14 cellular contexts compared by ENCODE assay signal in genomic region chr1:6546326-6546725, GRCh38. TPM values are rescaled to one million over a fixed set of nuclear protein-coding genes. Genes with fewer than 3 reads are reported as not detected.
DNase-seq lines count a peak whose midpoint lies in the region; ATAC-seq and TF ChIP-seq lines count a peak whose summit lies in the region.
"Had no signal": no experiment of that assay in that cellular context is flagged by ENCODE, and none has a peak within 500 bp of the region (broad histone marks: within the 10 kb centered on the region; RNA-seq: fewer than 3 reads in every experiment).

No MANE protein-coding gene starts in this region.

- BruUV-seq in OCI-LY7 (replicated peaks; lab: Mats Ljungman, UMichigan), result no TSS peak

- ATAC-seq in activated CD8-positive, alpha-beta T cell treated with anti-CD3 and anti-CD28 coated beads for 36 hours, result no peak
- ATAC-seq in esophagus mucosa, result peak; percentile 14

- H3K4me3 ChIP-seq in skin epidermis (no peak overlapping the region), OCI-LY7 (ENCODE audit: low read depth, low read length, poor library complexity, severe bottlenecking) (no peak overlapping the region)
- H3K4me3 ChIP-seq: sigmoid colon, SJCRH30 had no signal

- H3K9me3 ChIP-seq in OCI-LY7 (ENCODE audit: low read length), result no peaks in the 10 kb centered on the region
- H3K9me3 ChIP-seq: sigmoid colon, SJCRH30 had no signal

- H3K9me2 ChIP-seq in OCI-LY7 (ENCODE audit: insufficient read depth, low read length), result no peaks in the 10 kb centered on the region

- H3K36me3 Mint-ChIP-seq in activated naive CD4-positive, alpha-beta T cell treated with anti-CD3 and anti-CD28 coated beads for 36 hours (ENCODE audit: low read depth), result peaks cover 42% of the 10 kb centered on the region
- H3K36me3 Mint-ChIP-seq in activated CD8-positive, alpha-beta T cell treated with anti-CD3 and anti-CD28 coated beads for 36 hours (ENCODE audit: low read depth), result peaks cover 50% of the 10 kb centered on the region

- H3K27me3 Mint-ChIP-seq in activated naive CD4-positive, alpha-beta T cell treated with anti-CD3 and anti-CD28 coated beads for 36 hours (ENCODE audit: low read depth), result no peaks in the 10 kb centered on the region
- H3K27me3 Mint-ChIP-seq in activated CD8-positive, alpha-beta T cell treated with anti-CD3 and anti-CD28 coated beads for 36 hours, result no peaks in the 10 kb centered on the region

- H3K36me3 ChIP-seq in OCI-LY7 (ENCODE audit: insufficient read depth, low read length), result peaks cover 94% of the 10 kb centered on the region

- no peak overlapping the region for H2AFZ ChIP-seq in OCI-LY7 (ENCODE audit: low read length)

- H3K4me2 ChIP-seq in OCI-LY7 (ENCODE audit: low read length), result no peak overlapping the region

- no peaks in the 10 kb centered on the region for H3K9me3 Mint-ChIP-seq in activated naive CD4-positive, alpha-beta T cell treated with anti-CD3 and anti-CD28 coated beads for 36 hours
- no peaks in the 10 kb centered on the region for H3K9me3 Mint-ChIP-seq in activated CD8-positive, alpha-beta T cell treated with anti-CD3 and anti-CD28 coated beads for 36 hours

- no peaks in the 10 kb centered on the region for H3K4me1 ChIP-seq in OCI-LY7 (ENCODE audit: insufficient read depth, low read length, poor library complexity, severe bottlenecking)
- H3K4me1 ChIP-seq: sigmoid colon, SJCRH30 had no signal

- POLR2A ChIA-PET in activated CD8-positive, alpha-beta T cell treated with anti-CD3 and anti-CD28 coated beads for 36 hours (lab: Charles Lee), result interaction anchor here (1.2 kb wide), 1 partner anchor 24 kb away, joined by 5 read pairs; no protein-coding TSS in a partner anchor
- POLR2A ChIA-PET in OCI-LY7 (lab: Charles Lee), result no interaction called here

- no peak for DNase-seq in activated naive CD4-positive, alpha-beta T cell treated with anti-CD3 and anti-CD28 coated beads for 36 hours
- DNase-seq in activated naive CD4-positive, alpha-beta T cell (lab: John Stamatoyannopoulos, UW), result no peak
- DNase-seq in activated CD8-positive, alpha-beta T cell treated with anti-CD3 and anti-CD28 coated beads for 36 hours, result no peak
- no peak for DNase-seq in OCI-LY7 (ENCODE audit: low spot score)
- no peak for DNase-seq in mucosa of gallbladder (ENCODE audit: low spot score)
- DNase-seq in hepatic stellate cell (ENCODE audit: low spot score), result no peak
- DNase-seq: NCI-H1694; NCI-H446 treated with DMSO at 0.1 percent for 48 hours; sigmoid colon; SJCRH30; stimulated activated CD4-positive, alpha-beta T cell treated with anti-CD3 and anti-CD28 coated beads, Interleukin-4, amount 100 ng/mL, for 24 hours had no signal

- intact Hi-C loops in activated naive CD4-positive, alpha-beta T cell treated with anti-CD3 and anti-CD28 coated beads for 36 hours (cut with micrococcal nuclease), result loop anchor here (5.0 kb wide), 1 partner anchor 81 kb away; no protein-coding TSS in a partner anchor
- intact Hi-C loops in activated CD8-positive, alpha-beta T cell treated with anti-CD3 and anti-CD28 coated beads for 36 hours (cut with micrococcal nuclease), result no loop called here
- intact Hi-C loops in OCI-LY7 (cut with micrococcal nuclease; ENCODE audit: unreplicated experiment), result no loop called here

- H4K20me1 ChIP-seq in OCI-LY7 (ENCODE audit: insufficient read depth, low read length), result 0 out of 2 replicates have a peak, but pooled peaks cover 4% of the 10 kb centered on the region

- H3K4me1 Mint-ChIP-seq in activated naive CD4-positive, alpha-beta T cell treated with anti-CD3 and anti-CD28 coated beads for 36 hours (ENCODE audit: low read depth), result peaks cover 31% of the 10 kb centered on the region
- H3K4me1 Mint-ChIP-seq in activated CD8-positive, alpha-beta T cell treated with anti-CD3 and anti-CD28 coated beads for 36 hours (ENCODE audit: low read depth), result peaks cover 32% of the 10 kb centered on the region

- TF ChIP-seq CTCF in activated CD8-positive, alpha-beta T cell treated with anti-CD3 and anti-CD28 coated beads for 36 hours (IDR thresholded peaks at IDR 0.05), result no peak
- TF ChIP-seq CTCF in OCI-LY7 (conservative IDR thresholded peaks at IDR 0.05; ENCODE audit: low read length), result no peak

- H3K4me3 Mint-ChIP-seq in activated naive CD4-positive, alpha-beta T cell treated with anti-CD3 and anti-CD28 coated beads for 36 hours, result no peak overlapping the region
- H3K4me3 Mint-ChIP-seq in activated CD8-positive, alpha-beta T cell treated with anti-CD3 and anti-CD28 coated beads for 36 hours, result no peak overlapping the region

- H3K79me2 ChIP-seq in OCI-LY7 (ENCODE audit: insufficient read depth, low read depth, low read length), result peaks cover 5% of the 10 kb centered on the region; the same call in 1 of the 2 replicates

- H3K27ac ChIP-seq in skin epidermis, result peak overlapping the region in 12 of 21 experiments; percentile 0 to 84 (median 42)
- H3K27ac ChIP-seq in OCI-LY7 (ENCODE audit: low read depth, low read length, poor library complexity, severe bottlenecking), result no peak overlapping the region
- H3K27ac ChIP-seq: SJCRH30 had no signal

- peak overlapping the region; percentile 77 for H3K27ac Mint-ChIP-seq in activated naive CD4-positive, alpha-beta T cell treated with anti-CD3 and anti-CD28 coated beads for 36 hours
- peak overlapping the region; percentile 83 for H3K27ac Mint-ChIP-seq in activated CD8-positive, alpha-beta T cell treated with anti-CD3 and anti-CD28 coated beads for 36 hours

- CTCF ChIA-PET in activated naive CD4-positive, alpha-beta T cell treated with anti-CD3 and anti-CD28 coated beads for 36 hours (lab: Charles Lee), result interaction anchor here (2.0 kb wide), 1 partner anchor 56 kb away, joined by 4 read pairs; no protein-coding TSS in a partner anchor
- CTCF ChIA-PET in activated CD8-positive, alpha-beta T cell treated with anti-CD3 and anti-CD28 coated beads for 36 hours (lab: Charles Lee), result interaction anchor here (4.1 kb wide), 1 partner anchor 8 kb away, joined by 15 read pairs; the partner anchor contains the start of genes NOL9 and TAS1R1
- CTCF ChIA-PET in OCI-LY7 (lab: Charles Lee; ENCODE audit: unreplicated experiment), result no interaction called here

RNA-seq across cellular contexts. Expression of gene NOL9, which starts 8.0 kb away (rescaled TPM):
- total RNA-seq in activated naive CD4-positive, alpha-beta T cell treated with anti-CD3 and anti-CD28 coated beads for 36 hours, result 10 to 100 TPM; 24.6 to 29.6 TPM
- 10 to 100 TPM; 39.7 to 40.4 TPM for total RNA-seq in activated CD8-positive, alpha-beta T cell treated with anti-CD3 and anti-CD28 coated beads for 36 hours
- total RNA-seq in esophagus mucosa (19.7 TPM), OCI-LY7 (2022) (58.8 and 65.5 TPM in 2 replicates), mucosa of gallbladder (24.2 TPM)
- total RNA-seq in OCI-LY7 (2014; rRNA removed; shearing (Covaris generic)), result 30.7 and 39.1 TPM in 2 replicates

RNA-seq across cellular contexts. Expression of gene TAS1R1, which starts 8.8 kb away (rescaled TPM):
- not detected for total RNA-seq in activated naive CD4-positive, alpha-beta T cell treated with anti-CD3 and anti-CD28 coated beads for 36 hours
- not detected for total RNA-seq in activated CD8-positive, alpha-beta T cell treated with anti-CD3 and anti-CD28 coated beads for 36 hours
- total RNA-seq in esophagus mucosa, result not detected
- not detected in 2 replicates for total RNA-seq in OCI-LY7 (2014; rRNA removed; shearing (Covaris generic))
- total RNA-seq in OCI-LY7 (2022), result 0.11 TPM in 1 of 2 replicates, not detected in the other
- total RNA-seq in mucosa of gallbladder, result 0.49 TPM
- total RNA-seq: ureter had no signal

RNA-seq across cellular contexts. Expression of gene ZBTB48, which starts 33.5 kb away (rescaled TPM):
- 10 to 100 TPM; 15.0 to 18.3 TPM for total RNA-seq in activated naive CD4-positive, alpha-beta T cell treated with anti-CD3 and anti-CD28 coated beads for 36 hours
- total RNA-seq in activated CD8-positive, alpha-beta T cell treated with anti-CD3 and anti-CD28 coated beads for 36 hours, result 10 to 100 TPM; 22.4 to 32.1 TPM
- total RNA-seq in esophagus mucosa, result 14.5 TPM
- total RNA-seq in OCI-LY7 (2014; rRNA removed; shearing (Covaris generic)), result 28.9 and 41.9 TPM in 2 replicates
- total RNA-seq in OCI-LY7 (2022), result 51.3 and 58.2 TPM in 2 replicates
- 55.1 TPM for total RNA-seq in mucosa of gallbladder

RNA-seq across cellular contexts. Expression of gene PLEKHG5, which starts 54.9 kb away (rescaled TPM):
- total RNA-seq in activated naive CD4-positive, alpha-beta T cell treated with anti-CD3 and anti-CD28 coated beads for 36 hours, result 1 to 10 TPM; 1.7 to 1.8 TPM
- total RNA-seq in activated CD8-positive, alpha-beta T cell treated with anti-CD3 and anti-CD28 coated beads for 36 hours, result 1 to 10 TPM; 1.7 to 1.8 TPM
- total RNA-seq in esophagus mucosa (24.4 TPM), OCI-LY7 (2022) (1.7 and 2.4 TPM in 2 replicates), mucosa of gallbladder (18.5 TPM)
- 0.67 and 1.6 TPM in 2 replicates for total RNA-seq in OCI-LY7 (2014; rRNA removed; shearing (Covaris generic))

RNA-seq across cellular contexts. Expression of gene KLHL21, which starts 56.3 kb away (rescaled TPM):
- 10 to 100 TPM; 21.0 to 23.3 TPM for total RNA-seq in activated naive CD4-positive, alpha-beta T cell treated with anti-CD3 and anti-CD28 coated beads for 36 hours
- 10 to 100 TPM; 17.9 to 18.1 TPM for total RNA-seq in activated CD8-positive, alpha-beta T cell treated with anti-CD3 and anti-CD28 coated beads for 36 hours
- total RNA-seq in esophagus mucosa (26.6 TPM), OCI-LY7 (2022) (5.6 and 7.6 TPM in 2 replicates), mucosa of gallbladder (42.4 TPM)
- total RNA-seq in OCI-LY7 (2014; rRNA removed; shearing (Covaris generic)), result 7.2 and 7.4 TPM in 2 replicates
